ENCODE assay signal across 24 cellular contexts in genomic region chr15:101556273-101556672, GRCh38.
"Had no signal": no experiment of that assay in that cellular context is flagged by ENCODE, and none has a peak within 500 bp of the region (broad histone marks: within the 10 kb centered on the region; RNA-seq: fewer than 3 reads in every experiment).

No MANE protein-coding gene starts in this region.

- H3K27ac ChIP-seq: brain microvascular endothelial cell, cardiac muscle cell, Peyer's patch, RWPE1, SJCRH30 had no signal

- H3K36me3 ChIP-seq: brain microvascular endothelial cell, cardiac muscle cell, Peyer's patch, SJCRH30 had no signal

- H3K9ac ChIP-seq: SK-N-SH had no signal

- H3K9me3 ChIP-seq: Peyer's patch, SJCRH30, SK-N-SH had no signal

- H3K4me3 ChIP-seq: cardiac muscle cell, Peyer's patch, SJCRH30 had no signal

- H3K27me3 ChIP-seq: brain microvascular endothelial cell, cardiac muscle cell, Peyer's patch, SJCRH30 had no signal

- H3K4me2 ChIP-seq: SK-N-SH had no signal

- H3K4me1 ChIP-seq: Peyer's patch had no signal

- ATAC-seq: activated CD8-positive, alpha-beta memory T cell treated with anti-CD3 and anti-CD28 coated beads, Interleukin-2, amount 10 ng/mL, durations not matched to agents 7 days and 5 days; activated CD8-positive, alpha-beta T cell treated with anti-CD3 and anti-CD28 coated beads, Interleukin-2, amount 10 ng/mL, durations not matched to agents 7 days and 5 days; activated T-helper 17 cell treated with anti-CD3 and anti-CD28 coated beads, Interleukin-2, amount 50 U/mL, for 72 hours had no signal

- DNase-seq: activated CD4-positive, alpha-beta T cell treated with anti-CD3 and anti-CD28 coated beads for 48 hours; activated CD4-positive, alpha-beta T cell treated with anti-CD3 and anti-CD28 coated beads, Interleukin-2, amount 50 U/mL, for 4 hours; activated CD4-positive, CD25-positive, alpha-beta regulatory T cell treated with anti-CD3 and anti-CD28 coated beads, Interleukin-2, amount 50 U/mL, for 72 hours; activated CD8-positive, alpha-beta memory T cell treated with anti-CD3 and anti-CD28 coated beads, Interleukin-2, amount 10 ng/mL, durations not matched to agents 7 days and 5 days; activated CD8-positive, alpha-beta T cell treated with anti-CD3 and anti-CD28 coated beads, Interleukin-2, amount 10 ng/mL, durations not matched to agents 7 days and 5 days; activated gamma-delta T cell; activated naive CD4-positive, alpha-beta T cell treated with anti-CD3 and anti-CD28 coated beads for 36 hours; activated T-cell treated with anti-CD3 and anti-CD28 coated beads, Interleukin-2, amount 50 U/mL, for 48 hours; amygdala; brain microvascular endothelial cell; KG1; NCI-H1092; NCI-H1417; NCI-H1694; NCI-H2029; NCI-H510A treated with DMSO at 0.1 percent for 48 hours; Peyer's patch; Right ventricle myocardium superior; SJCRH30; SK-N-SH; T-helper 1 cell had no signal
